ENCODE assay signal across 30 cellular contexts in genomic region chr10:130463876-130464360, GRCh38.
A peak's percentile ranks its signal among the peaks of the same experiment; 100 is the strongest.
DNase-seq lines count a peak whose midpoint lies in the region; ATAC-seq and TF ChIP-seq lines count a peak whose summit lies in the region.
"Had no signal": no experiment of that assay in that cellular context is flagged by ENCODE, and none has a peak within 500 bp of the region (broad histone marks: within the 10 kb centered on the region; RNA-seq: fewer than 3 reads in every experiment).

No MANE protein-coding gene starts in this region.

- H3K36me3 Mint-ChIP-seq in activated naive CD8-positive, alpha-beta T cell treated with anti-CD3 and anti-CD28 coated beads, Interleukin-2, amount 10 ng/mL, durations not matched to agents 7 days and 5 days, result no peaks in the 10 kb centered on the region
- no peaks in the 10 kb centered on the region for H3K36me3 Mint-ChIP-seq in activated naive CD8-positive, alpha-beta T cell treated with anti-CD3 and anti-CD28 coated beads for 36 hours
- peaks cover 17% of the 10 kb centered on the region for H3K36me3 Mint-ChIP-seq in endothelial cell (ENCODE audit: low read depth, unreplicated experiment)
- H3K36me3 Mint-ChIP-seq: mesothelial cell of epicardium had no signal

- TF ChIP-seq CTCF in endothelial cell (IDR thresholded peaks at IDR 0.05; ENCODE audit: unreplicated experiment), result no peak

- H3K4me1 Mint-ChIP-seq in activated naive CD8-positive, alpha-beta T cell treated with anti-CD3 and anti-CD28 coated beads, Interleukin-2, amount 10 ng/mL, durations not matched to agents 7 days and 5 days, result no peaks in the 10 kb centered on the region
- H3K4me1 Mint-ChIP-seq in activated naive CD8-positive, alpha-beta T cell treated with anti-CD3 and anti-CD28 coated beads for 36 hours, result no peaks in the 10 kb centered on the region
- no peaks in the 10 kb centered on the region for H3K4me1 Mint-ChIP-seq in endothelial cell (ENCODE audit: unreplicated experiment)
- H3K4me1 Mint-ChIP-seq: activated naive CD8-positive, alpha-beta T cell treated with anti-CD3 and anti-CD28 coated beads, Interleukin-2, amount 50 U/mL, for 24 hours; central memory CD8-positive, alpha-beta T cell; mesothelial cell of epicardium; T-helper 17 cell had no signal

- POLR2A ChIA-PET in activated naive CD8-positive, alpha-beta T cell treated with anti-CD3 and anti-CD28 coated beads, Interleukin-2, amount 10 ng/mL, durations not matched to agents 7 days and 5 days (lab: Charles Lee), result no interaction called here

- peak overlapping the region; percentile 9 for H3K27ac Mint-ChIP-seq in activated naive CD8-positive, alpha-beta T cell treated with anti-CD3 and anti-CD28 coated beads, Interleukin-2, amount 10 ng/mL, durations not matched to agents 7 days and 5 days
- no peak overlapping the region for H3K27ac Mint-ChIP-seq in activated naive CD8-positive, alpha-beta T cell treated with anti-CD3 and anti-CD28 coated beads for 36 hours
- H3K27ac Mint-ChIP-seq in endothelial cell (ENCODE audit: unreplicated experiment), result no peak overlapping the region
- H3K27ac Mint-ChIP-seq: activated naive CD8-positive, alpha-beta T cell treated with anti-CD3 and anti-CD28 coated beads, Interleukin-2, amount 50 U/mL, for 24 hours; activated T-cell treated with anti-CD3 and anti-CD28 coated beads, Interleukin-2, amount 50 U/mL, for 24 hours; dendritic cell treated with granulocyte-macrophage colony-stimulating factor and Interleukin-4, amounts not matched to agents 40 ng/mL and 50 ng/mL, for 4 days; HFFc6; mesothelial cell of epicardium; T-helper 17 cell had no signal

- peaks cover 10% of the 10 kb centered on the region for H3K9me3 Mint-ChIP-seq in activated naive CD8-positive, alpha-beta T cell treated with anti-CD3 and anti-CD28 coated beads, Interleukin-2, amount 10 ng/mL, durations not matched to agents 7 days and 5 days
- H3K9me3 Mint-ChIP-seq in activated naive CD8-positive, alpha-beta T cell treated with anti-CD3 and anti-CD28 coated beads for 36 hours, result peaks cover 6% of the 10 kb centered on the region
- H3K9me3 Mint-ChIP-seq in endothelial cell (ENCODE audit: unreplicated experiment), result peaks cover 63% of the 10 kb centered on the region

- H3K4me3 Mint-ChIP-seq in activated naive CD8-positive, alpha-beta T cell treated with anti-CD3 and anti-CD28 coated beads, Interleukin-2, amount 10 ng/mL, durations not matched to agents 7 days and 5 days, result no peak overlapping the region
- H3K4me3 Mint-ChIP-seq in activated naive CD8-positive, alpha-beta T cell treated with anti-CD3 and anti-CD28 coated beads for 36 hours, result no peak overlapping the region
- peak overlapping the region; percentile 63 for H3K4me3 Mint-ChIP-seq in endothelial cell (ENCODE audit: unreplicated experiment)
- H3K4me3 Mint-ChIP-seq: activated naive CD8-positive, alpha-beta T cell treated with anti-CD3 and anti-CD28 coated beads, Interleukin-2, amount 50 U/mL, for 24 hours; activated T-cell treated with anti-CD3 and anti-CD28 coated beads, Interleukin-2, amount 50 U/mL, for 24 hours; central memory CD8-positive, alpha-beta T cell; dendritic cell treated with granulocyte-macrophage colony-stimulating factor and Interleukin-4, amounts not matched to agents 40 ng/mL and 50 ng/mL, for 4 days; HFFc6; mesothelial cell of epicardium; T-helper 17 cell had no signal

- ATAC-seq in activated naive CD8-positive, alpha-beta T cell treated with anti-CD3 and anti-CD28 coated beads, Interleukin-2, amount 10 ng/mL, durations not matched to agents 7 days and 5 days (ENCODE audit: low read depth), result no peak
- no peak for ATAC-seq in GM18867 (IDR thresholded peaks at IDR 0.05; ENCODE audit: unreplicated experiment)
- ATAC-seq: activated naive CD8-positive, alpha-beta T cell treated with anti-CD3 and anti-CD28 coated beads, Interleukin-2, amount 50 U/mL, for 24 hours; sciatic nerve; T-helper 17 cell had no signal

- H3K27me3 Mint-ChIP-seq in activated naive CD8-positive, alpha-beta T cell treated with anti-CD3 and anti-CD28 coated beads, Interleukin-2, amount 10 ng/mL, durations not matched to agents 7 days and 5 days, result peaks cover 3% of the 10 kb centered on the region
- H3K27me3 Mint-ChIP-seq in activated naive CD8-positive, alpha-beta T cell treated with anti-CD3 and anti-CD28 coated beads for 36 hours, result no peaks in the 10 kb centered on the region
- peaks cover 3% of the 10 kb centered on the region for H3K27me3 Mint-ChIP-seq in endothelial cell (ENCODE audit: unreplicated experiment)
- H3K27me3 Mint-ChIP-seq: activated naive CD8-positive, alpha-beta T cell treated with anti-CD3 and anti-CD28 coated beads, Interleukin-2, amount 50 U/mL, for 24 hours; activated T-cell treated with anti-CD3 and anti-CD28 coated beads, Interleukin-2, amount 50 U/mL, for 24 hours; central memory CD8-positive, alpha-beta T cell; dendritic cell treated with granulocyte-macrophage colony-stimulating factor and Interleukin-4, amounts not matched to agents 40 ng/mL and 50 ng/mL, for 4 days; T-helper 17 cell had no signal

- no peak for DNase-seq in activated naive CD8-positive, alpha-beta T cell treated with anti-CD3 and anti-CD28 coated beads, Interleukin-2, amount 10 ng/mL, durations not matched to agents 7 days and 5 days
- DNase-seq in activated naive CD8-positive, alpha-beta T cell treated with anti-CD3 and anti-CD28 coated beads for 36 hours, result no peak
- DNase-seq in NCI-H2029 (lab: John Stamatoyannopoulos, UW), result peak; percentile 49
- DNase-seq in endothelial cell (ENCODE audit: low spot score), result no peak
- DNase-seq in ureter (ENCODE audit: low spot score), result peak; percentile 35
- no peak for DNase-seq in NCI-H146 treated with DMSO at 0.1 percent for 48 hours (lab: John Stamatoyannopoulos, UW; ENCODE audit: unreplicated experiment)
- DNase-seq: activated CD4-positive, CD25-positive, alpha-beta regulatory T cell treated with anti-CD3 and anti-CD28 coated beads, Interleukin-2, amount 50 U/mL, for 72 hours; activated gamma-delta T cell treated with Interleukin-2 at 50 U/mL for 16 hours; activated naive CD8-positive, alpha-beta T cell treated with anti-CD3 and anti-CD28 coated beads, Interleukin-2, amount 50 U/mL, for 24 hours; DMS79 treated with DMSO at 0.1 percent for 48 hours; foreskin fibroblast; GDM1; GM23248; HFFc6; IMR-90; NCI-H146; NCI-H2171; NCI-H524; Right ventricle myocardium superior; stimulated activated CD4-positive, alpha-beta T cell treated with anti-CD3 and anti-CD28 coated beads, Interleukin-12 subunit alpha, Interleukin-12 subunit beta, amount 100 ng/mL, for 4 hours; stimulated activated CD4-positive, alpha-beta T cell treated with anti-CD3 and anti-CD28 coated beads, Interleukin-2, amount 100 ng/mL, for 48 hours; stomach; T-helper 17 cell; thyroid gland had no signal

Comparison
In these comparisons a context has a peak if more than half of its experiments do, and no peak if none do; other contexts are left out.
1. DNase-seq: peak in NCI-H2029 (single experiment) and ureter (single experiment); none in activated naive CD8-positive, alpha-beta T cell treated with anti-CD3 and anti-CD28 coated beads, Interleukin-2, amount 10 ng/mL, durations not matched to agents 7 days and 5 days (single experiment), activated naive CD8-positive, alpha-beta T cell treated with anti-CD3 and anti-CD28 coated beads for 36 hours (single experiment), endothelial cell (single experiment) and NCI-H146 treated with DMSO at 0.1 percent for 48 hours (single experiment).